In genomic region chr1:44213222-44214112, GRCh38 we compare ENCODE assay signal across 1 cellular context.
TF ChIP-seq lines count a peak whose summit lies in the region.

DMAP1 (plus strand) TSS chr1:44213471; CDS start chr1:44213754, 283 bp downstream.

TF ChIP-seq in SK-N-SH, 30 proteins besides CTCF, POLR2A, EP300 and RAD21 (continued from another document):
- TF ChIP-seq SIN3A (IDR thresholded peaks at IDR 0.05; ENCODE audit: borderline replicate concordance, low read depth, low read length) (peak; percentile 94; the same call in 1 of the 2 replicates), YY1 (IDR thresholded peaks at IDR 0.05; ENCODE audit: low read depth) (peak; percentile 65; the same call in 1 of the 2 replicates), RCOR1 (IDR thresholded peaks at IDR 0.05; ENCODE audit: low read length) (peak; percentile 60; the same call in 1 of the 2 replicates), POLR2AphosphoS5 (IDR thresholded peaks at IDR 0.05; ENCODE audit: low read depth, low read length) (peak; percentile 77), EZH2phosphoT487 (IDR thresholded peaks at IDR 0.05; ENCODE audit: borderline replicate concordance, low read depth) (no peak)
